Comparison of ENCODE assay signal across 1 cellular context in the genomic region with DNA sequence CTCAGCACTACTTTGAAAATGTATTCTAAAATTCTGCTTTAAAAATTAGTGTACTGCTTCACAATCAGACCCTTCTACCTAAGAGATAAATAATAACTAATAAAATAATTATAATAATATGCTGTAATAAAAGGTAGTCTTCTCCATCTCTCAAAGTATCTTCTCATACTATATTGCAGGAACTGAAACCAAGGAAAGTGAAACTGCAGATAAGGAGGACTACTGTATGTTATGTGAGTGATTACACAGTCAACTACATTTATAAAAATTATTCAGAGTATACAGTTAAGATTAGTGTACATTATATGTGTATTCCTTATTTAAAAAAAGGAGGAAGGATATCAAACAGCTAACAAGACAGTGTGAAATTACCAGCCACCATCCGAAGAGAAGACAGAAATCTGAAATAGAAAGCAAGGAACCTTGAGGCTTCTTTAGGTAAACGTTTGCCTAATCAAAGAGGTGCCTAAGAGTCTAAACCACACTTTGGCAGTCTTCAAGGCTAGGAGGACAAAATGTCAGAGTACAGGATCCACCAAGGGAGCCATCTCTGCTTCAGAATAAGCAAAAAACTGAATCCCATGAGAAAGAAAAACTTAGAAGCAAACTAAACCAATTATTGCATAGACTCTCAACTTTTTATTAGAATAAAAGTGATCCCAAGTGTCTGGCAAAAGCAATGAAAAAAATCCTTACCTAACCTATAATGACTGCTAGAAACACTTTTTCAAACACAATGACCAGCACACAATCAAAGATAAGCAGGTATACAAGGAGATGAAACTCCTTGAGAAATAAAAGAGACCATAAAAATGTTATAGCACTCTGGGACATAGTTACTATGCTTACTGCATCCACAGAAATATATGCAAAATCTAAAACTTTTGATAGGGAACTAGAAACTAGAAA.
TF ChIP-seq lines count a peak whose summit lies in the region.

No MANE protein-coding gene starts in this region.

TF ChIP-seq in IMR-90, 13 proteins besides CTCF, POLR2A, EP300 and RAD21:
- TF ChIP-seq RCOR1 (IDR thresholded peaks at IDR 0.05; ENCODE audit: insufficient replicate concordance, low read length) = no peak
- no peak for TF ChIP-seq NFE2L2 (IDR thresholded peaks at IDR 0.05; ENCODE audit: low read depth, low read length)
- TF ChIP-seq BHLHE40 (IDR thresholded peaks at IDR 0.05; ENCODE audit: low read depth, low read length) = no peak
- TF ChIP-seq CEBPB (IDR thresholded peaks at IDR 0.05; ENCODE audit: low read depth, low read length) = no peak
- no peak for TF ChIP-seq SMC3 (IDR thresholded peaks at IDR 0.05; ENCODE audit: low read depth, low read length)
- TF ChIP-seq, protein P1, sequence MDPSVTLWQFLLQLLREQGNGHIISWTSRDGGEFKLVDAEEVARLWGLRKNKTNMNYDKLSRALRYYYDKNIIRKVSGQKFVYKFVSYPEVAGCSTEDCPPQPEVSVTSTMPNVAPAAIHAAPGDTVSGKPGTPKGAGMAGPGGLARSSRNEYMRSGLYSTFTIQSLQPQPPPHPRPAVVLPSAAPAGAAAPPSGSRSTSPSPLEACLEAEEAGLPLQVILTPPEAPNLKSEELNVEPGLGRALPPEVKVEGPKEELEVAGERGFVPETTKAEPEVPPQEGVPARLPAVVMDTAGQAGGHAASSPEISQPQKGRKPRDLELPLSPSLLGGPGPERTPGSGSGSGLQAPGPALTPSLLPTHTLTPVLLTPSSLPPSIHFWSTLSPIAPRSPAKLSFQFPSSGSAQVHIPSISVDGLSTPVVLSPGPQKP (IDR thresholded peaks at IDR 0.05; ENCODE audit: borderline replicate concordance, low read depth, low read length) = no peak
- TF ChIP-seq MAFK (IDR thresholded peaks at IDR 0.05; ENCODE audit: low read depth, low read length) = no peak
- TF ChIP-seq MXI1 (IDR thresholded peaks at IDR 0.05; ENCODE audit: borderline replicate concordance, low read depth, low read length) = no peak
- no peak for TF ChIP-seq MAZ (IDR thresholded peaks at IDR 0.05; ENCODE audit: borderline replicate concordance, low read depth, low read length)
- no peak for TF ChIP-seq USF2 (IDR thresholded peaks at IDR 0.05; ENCODE audit: low read depth, low read length)
- TF ChIP-seq RFX5 (IDR thresholded peaks at IDR 0.05; ENCODE audit: low read depth, low read length) = no peak
- TF ChIP-seq FOS (IDR thresholded peaks at IDR 0.05; ENCODE audit: low read depth, low read length) = no peak
- no peak for TF ChIP-seq CHD1 (IDR thresholded peaks at IDR 0.05; ENCODE audit: low read depth, low read length)
